Comparison of ENCODE assay signal across 26 cellular contexts in genomic region chr19:54324071-54324470, GRCh38. TPM values are rescaled to one million over a fixed set of nuclear protein-coding genes. Genes with fewer than 3 reads are reported as not detected.
"Had no signal": no experiment of that assay in that cellular context is flagged by ENCODE, and none has a peak within 500 bp of the region (broad histone marks: within the 10 kb centered on the region; RNA-seq: fewer than 3 reads in every experiment).

No MANE protein-coding gene starts in this region.

- H3K9me3 Mint-ChIP-seq: IgD-negative memory B cell, T-cell had no signal

- DNase-seq: Kasumi-1, MM.1S, NCI-H1092 treated with DMSO at 0.1 percent for 48 hours, NCI-H1436, NCI-H187, NCI-H2029, NCI-H2081 treated with DMSO at 0.1 percent for 48 hours, NCI-H2171, NCI-H226, NCI-H446, NCI-H510A, NCI-H524 treated with DMSO at 0.1 percent for 48 hours, NCI-H69, NCI-H774, RPMI8226, SHP77, SK-N-SH, SW 1271, T-cell had no signal

- H3K9me3 ChIP-seq: SK-N-SH had no signal

- H3K27ac ChIP-seq: HL-60, KMS-11 had no signal

- FAIRE-seq: HTR-8/SVneo, K562 had no signal

- H3K4me3 Mint-ChIP-seq: IgD-negative memory B cell, T-cell had no signal

- H3K36me3 Mint-ChIP-seq: IgD-negative memory B cell, T-cell had no signal

- H3K27ac Mint-ChIP-seq: IgD-negative memory B cell had no signal

- ATAC-seq: K562, T-cell had no signal

- H3K4me2 ChIP-seq: KMS-11, SK-N-SH had no signal

- H3K4me3 ChIP-seq: K562 had no signal

- H3K9ac ChIP-seq: KMS-11, SK-N-SH had no signal

RNA-seq across cellular contexts. Expression of gene LILRA5, which starts 11.1 kb away (rescaled TPM):
- total RNA-seq: K562, M059J, SK-MEL-5, T-cell had no signal
- polyA plus RNA-seq: K562, SK-N-SH had no signal

RNA-seq across cellular contexts. Expression of gene LILRA4, which starts 14.9 kb away (rescaled TPM):
- total RNA-seq: K562, M059J, SK-MEL-5 had no signal
- polyA plus RNA-seq: K562, SK-N-SH had no signal

RNA-seq across cellular contexts. Expression of gene LAIR1, which starts 40.7 kb away (rescaled TPM):
- total RNA-seq: SK-MEL-5 had no signal
- polyA plus RNA-seq: SK-N-SH had no signal

RNA-seq across cellular contexts. Expression of gene LILRB2, which starts 43.2 kb away (rescaled TPM):
- total RNA-seq: K562, M059J, SK-MEL-5 had no signal
- polyA plus RNA-seq: K562, SK-N-SH had no signal
